In the genomic region with DNA sequence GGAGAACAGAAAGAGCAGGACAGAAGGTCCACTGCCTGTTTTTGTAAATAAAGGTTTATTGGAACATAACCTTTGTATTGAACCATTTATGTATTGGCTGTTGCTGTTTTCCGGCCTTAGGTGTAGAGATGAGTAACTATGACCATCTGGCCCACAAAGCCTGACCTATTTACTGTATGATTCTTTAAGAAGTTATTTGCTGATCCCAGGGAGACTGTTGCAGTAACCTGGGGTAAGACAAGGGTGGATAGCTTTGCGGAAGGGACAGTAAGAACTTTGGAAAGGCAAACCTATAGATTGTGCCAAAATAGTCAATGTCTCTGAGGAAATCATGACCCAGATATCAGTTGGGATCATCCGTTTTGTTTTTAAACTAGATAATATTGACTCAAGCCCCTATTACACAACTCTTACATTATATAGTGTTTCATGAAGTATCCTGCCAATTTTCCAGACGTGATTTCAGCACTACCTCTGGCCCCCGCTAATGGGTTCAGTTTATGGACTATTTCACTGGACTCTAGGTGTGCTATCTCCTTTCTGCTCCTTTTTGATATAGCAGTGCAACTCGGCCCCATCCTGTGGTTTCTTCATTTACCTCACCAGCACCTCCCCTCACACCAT, we compare ENCODE assay signal across 15 cellular contexts.
DNase-seq lines count a peak whose midpoint lies in the region; ATAC-seq and TF ChIP-seq lines count a peak whose summit lies in the region.
"Had no signal": no experiment of that assay in that cellular context is flagged by ENCODE, and none has a peak within 500 bp of the region (broad histone marks: within the 10 kb centered on the region; RNA-seq: fewer than 3 reads in every experiment).

No MANE protein-coding gene starts in this region.

- TF ChIP-seq CTCF in fibroblast of mammary gland (conservative IDR thresholded peaks at IDR 0.05; ENCODE audit: control insufficient read depth, insufficient read depth, low read depth, low read length) (no peak), coronary artery (IDR thresholded peaks at IDR 0.05) (no peak)

- H3K27ac ChIP-seq in coronary artery = no peak overlapping the region
- H3K27ac ChIP-seq: pancreas had no signal

- ATAC-seq in GM18498 (IDR thresholded peaks at IDR 0.05; ENCODE audit: unreplicated experiment) (peak; percentile 21), GM21515 (IDR thresholded peaks at IDR 0.05; ENCODE audit: unreplicated experiment) (peak; percentile 32), HG03354 (IDR thresholded peaks at IDR 0.05; ENCODE audit: poor library complexity, severe bottlenecking, unreplicated experiment) (peak; percentile 21)

- H3K4me3 ChIP-seq in fibroblast of mammary gland (ENCODE audit: control insufficient read depth, low read depth, low read length) (no peak overlapping the region), coronary artery (no peak overlapping the region)
- H3K4me3 ChIP-seq: lung, pancreas had no signal

- DNase-seq in fibroblast of mammary gland (ENCODE audit: low read depth) = peak; percentile 74
- no peak for DNase-seq in dedifferentiated amniotic fluid mesenchymal stem cell (ENCODE audit: extremely low spot score)
- no peak for DNase-seq in coronary artery (ENCODE audit: low spot score)
- DNase-seq in AML-193 (lab: John Stamatoyannopoulos, UW) = no peak
- DNase-seq in activated gamma-delta T cell (lab: John Stamatoyannopoulos, UW) = no peak
- DNase-seq: activated CD4-positive, alpha-beta T cell treated with anti-CD3 and anti-CD28 coated beads, Interleukin-2, amount 50 U/mL, for 4 hours; glutamatergic neuron; NCI-H69; pancreas; stimulated activated CD4-positive, alpha-beta T cell treated with anti-CD3 and anti-CD28 coated beads, Interleukin-4, amount 100 ng/mL, for 4 hours; substantia nigra had no signal
